Comparison of ENCODE assay signal across 8 cellular contexts in genomic region chr6:24720131-24720603, GRCh38. TPM values are rescaled to one million over a fixed set of nuclear protein-coding genes. Genes with fewer than 3 reads are reported as not detected.
DNase-seq lines count a peak whose midpoint lies in the region; ATAC-seq and TF ChIP-seq lines count a peak whose summit lies in the region.

No MANE protein-coding gene starts in this region.

- H3K4me1 Mint-ChIP-seq in activated naive CD4-positive, alpha-beta T cell treated with anti-CD3 and anti-CD28 coated beads, Interleukin-2, amount 10 ng/mL, durations not matched to agents 7 days and 5 days = peaks cover 50% of the 10 kb centered on the region

- H3K27ac Mint-ChIP-seq in activated naive CD4-positive, alpha-beta T cell treated with anti-CD3 and anti-CD28 coated beads, Interleukin-2, amount 10 ng/mL, durations not matched to agents 7 days and 5 days = peak overlapping the region; percentile 100

- peak overlapping the region; percentile 99 for H3K9ac ChIP-seq in parathyroid adenoma

- H3K36me3 Mint-ChIP-seq in activated naive CD4-positive, alpha-beta T cell treated with anti-CD3 and anti-CD28 coated beads, Interleukin-2, amount 10 ng/mL, durations not matched to agents 7 days and 5 days = peaks cover 38% of the 10 kb centered on the region

- no peak for TF ChIP-seq POLR2A in transverse colon (IDR thresholded peaks at IDR 0.05)

- peaks cover 6% of the 10 kb centered on the region for H3K27me3 Mint-ChIP-seq in activated naive CD4-positive, alpha-beta T cell treated with anti-CD3 and anti-CD28 coated beads, Interleukin-2, amount 10 ng/mL, durations not matched to agents 7 days and 5 days

- POLR2A ChIA-PET in HEK293 (lab: Yijun Ruan, JAX) = interaction anchor here (0.6 to 3.8 kb wide), 7 partner anchors 8 to 290 kb away, joined by 3 to 28 read pairs (median 4); partner anchors contain the start of genes ACOT13, ALDH5A1, GMNN and TDP2

- intact Hi-C loops in Right ventricle myocardium inferior (cut with DNase I) (loop anchor here (2.0 kb wide), 2 partner anchors 53 to 55 kb away; partner anchors contain the start of genes ACOT13, GMNN and TDP2), transverse colon (cut with DNase I; ENCODE audit: low total_unique reads) (no loop called here)

- H3K4me3 Mint-ChIP-seq in activated naive CD4-positive, alpha-beta T cell treated with anti-CD3 and anti-CD28 coated beads, Interleukin-2, amount 10 ng/mL, durations not matched to agents 7 days and 5 days = peak overlapping the region; percentile 84

- H3K27me3 ChIP-seq in SJCRH30 (no peaks in the 10 kb centered on the region), parathyroid adenoma (ENCODE audit: control insufficient read depth, insufficient read depth, low read length) (no peaks in the 10 kb centered on the region), transverse colon (no peaks in the 10 kb centered on the region)

- no peak for TF ChIP-seq EP300 in transverse colon (IDR thresholded peaks at IDR 0.05; ENCODE audit: low read depth)

- peak overlapping the region; percentile 97 for H3K4me3 ChIP-seq in HEK293 (ENCODE audit: low read depth, low read length)
- peak overlapping the region; percentile 84 for H3K4me3 ChIP-seq in SJCRH30
- H3K4me3 ChIP-seq in parathyroid adenoma (ENCODE audit: low read depth, low read length) = peak overlapping the region; percentile 98
- peak overlapping the region; percentile 74 to 100 (median 96) for H3K4me3 ChIP-seq in transverse colon

- peak; percentile 77 for DNase-seq in CD1c-positive myeloid dendritic cell (ENCODE audit: extremely low spot score)
- DNase-seq in SJCRH30 = peak; percentile 30 to 43
- peak; percentile 80 for DNase-seq in activated naive CD4-positive, alpha-beta T cell treated with anti-CD3 and anti-CD28 coated beads, Interleukin-2, amount 10 ng/mL, durations not matched to agents 7 days and 5 days
- peak; percentile 86 for DNase-seq in Right ventricle myocardium inferior (ENCODE audit: missing footprints)
- peak; percentile 70 for DNase-seq in transverse colon
- DNase-seq in SKM-1 treated with dmso at 0.1 percent for 144 hours (lab: John Stamatoyannopoulos, UW; ENCODE audit: unreplicated experiment) = no peak

- in situ Hi-C loops in transverse colon (cut with MboI; ENCODE audit: low pct_ligation_motif_present in 1 of 4, low pct_unique_long_range_greater_than_20kb in 1 of 4, low sequenced_read_pairs in 3 of 4) = no loop called here

- H3K36me3 ChIP-seq in HEK293 (ENCODE audit: control insufficient read depth in 2 of 2, insufficient read depth in 1 of 2, low read length in 2 of 2) (peaks cover 8 to 35% of the 10 kb centered on the region in 2 experiments), SJCRH30 (peaks cover 7% of the 10 kb centered on the region), parathyroid adenoma (ENCODE audit: control insufficient read depth, insufficient read depth, low read length) (no peaks in the 10 kb centered on the region), transverse colon (peaks cover 0 to 9% (median 4%) of the 10 kb centered on the region in 4 donors)

- H3K79me2 ChIP-seq in parathyroid adenoma = peaks cover 38% of the 10 kb centered on the region

- TF ChIP-seq CTCF in HEK293 (tag by site-specific recombination; IDR thresholded peaks at IDR 0.05) = peak; percentile 75
- no peak for TF ChIP-seq CTCF in parathyroid adenoma (IDR thresholded peaks at IDR 0.05)
- TF ChIP-seq CTCF in transverse colon (IDR thresholded peaks at IDR 0.05) = no peak

- H3K4me1 ChIP-seq in HEK293 (ENCODE audit: control insufficient read depth, insufficient read depth, low read length) (peaks cover 3% of the 10 kb centered on the region), SJCRH30 (0 out of 2 replicates have a peak, but pooled peaks cover 3% of the 10 kb centered on the region), parathyroid adenoma (peaks cover 5% of the 10 kb centered on the region), transverse colon (peaks cover 13 to 46% (median 35%) of the 10 kb centered on the region in 4 donors)

- H3K27ac ChIP-seq in HEK293 (ENCODE audit: extremely low read depth, low read depth, low read length) (peak overlapping the region; percentile 96), SJCRH30 (peak overlapping the region; percentile 96), parathyroid adenoma (peak overlapping the region; percentile 99), transverse colon (peak overlapping the region; percentile 98 to 100 (median 100))

- ATAC-seq in Right ventricle myocardium inferior = peak; percentile 49

- peak overlapping the region; percentile 93 for H2AFZ ChIP-seq in parathyroid adenoma

- peak overlapping the region; percentile 52 for H3K4me2 ChIP-seq in parathyroid adenoma (ENCODE audit: low read length)

- 0% methylated on average over 9 to 39 of the region's 39 CpGs for WGBS in transverse colon (ENCODE audit: low coverage in 1 of 2), 2 donors

- H3K9me3 Mint-ChIP-seq in activated naive CD4-positive, alpha-beta T cell treated with anti-CD3 and anti-CD28 coated beads, Interleukin-2, amount 10 ng/mL, durations not matched to agents 7 days and 5 days = no peaks in the 10 kb centered on the region

- H3K9me3 ChIP-seq in HEK293 (ENCODE audit: control insufficient read depth, insufficient read depth, low read depth, low read length) (no peaks in the 10 kb centered on the region), SJCRH30 (replicated peaks) (no peaks in the 10 kb centered on the region), parathyroid adenoma (ENCODE audit: control insufficient read depth, low read length) (no peaks in the 10 kb centered on the region), transverse colon (no peaks in the 10 kb centered on the region)

- CTCF ChIA-PET in HEK293 (lab: Yijun Ruan, JAX) = no interaction called here
- CTCF ChIA-PET in activated naive CD4-positive, alpha-beta T cell treated with anti-CD3 and anti-CD28 coated beads, Interleukin-2, amount 10 ng/mL, durations not matched to agents 7 days and 5 days (lab: Charles Lee) = interaction anchor here (1.2 to 2.4 kb wide), 3 partner anchors 16 to 138 kb away, joined by 3 to 8 read pairs (median 7); no protein-coding TSS in a partner anchor

TF ChIP-seq in HEK293, 187 proteins besides CTCF, POLR2A, EP300 and RAD21 (continues in another document):
- TF ChIP-seq ZNF521 (tag by site-specific recombination; IDR thresholded peaks at IDR 0.05) (no peak), PRDM6 (tag by site-specific recombination; IDR thresholded peaks at IDR 0.05) (no peak), KLF9 (tag by site-specific recombination; IDR thresholded peaks at IDR 0.05; ENCODE audit: low read depth) (no peak), ZSCAN23 (tag by site-specific recombination; IDR thresholded peaks at IDR 0.05) (no peak), SETDB1 (IDR thresholded peaks at IDR 0.05; ENCODE audit: insufficient read length, low read length) (no peak), ZNF837 (tag by site-specific recombination; IDR thresholded peaks at IDR 0.05) (0 out of 2 replicates have a peak, but pooled peaks have one; percentile 53), KLF7 (tag by site-specific recombination; IDR thresholded peaks at IDR 0.05; ENCODE audit: borderline replicate concordance) (no peak), ZNF596 (tag by site-specific recombination; IDR thresholded peaks at IDR 0.05) (no peak), ZNF394 (tag by site-specific recombination; IDR thresholded peaks at IDR 0.05; ENCODE audit: borderline replicate concordance) (no peak), OVOL3 (tag by site-specific recombination; IDR thresholded peaks at IDR 0.05) (0 out of 2 replicates have a peak, but pooled peaks have one; percentile 24), PATZ1 (tag by site-specific recombination; IDR thresholded peaks at IDR 0.05) (peak; percentile 61), ZNF561 (tag by site-specific recombination; IDR thresholded peaks at IDR 0.05; ENCODE audit: borderline replicate concordance) (no peak), ZNF473 (tag by site-specific recombination; IDR thresholded peaks at IDR 0.05) (no peak)

RNA-seq across cellular contexts. Expression of gene C6orf62, which starts 1.2 kb away (rescaled TPM):
- total RNA-seq in SJCRH30 (2014; rRNA removed; shearing (Covaris generic)) = 50.1 and 51.2 TPM in 2 replicates
- total RNA-seq in Right ventricle myocardium inferior = 43.2 TPM
- 10 to 100 TPM; 29.9 to 64.3 (median 40.9) TPM for total RNA-seq in transverse colon

RNA-seq across cellular contexts. Expression of gene ACOT13, which starts 53.3 kb away (rescaled TPM):
- 8.6 and 10.1 TPM in 2 replicates for total RNA-seq in SJCRH30 (2014; rRNA removed; shearing (Covaris generic))
- total RNA-seq in Right ventricle myocardium inferior = 75.8 TPM
- 10 to 100 TPM in 2 of 4 donors, 1 to 10 TPM in 2; 5.6 to 16.8 (median 11.2) TPM for total RNA-seq in transverse colon

RNA-seq across cellular contexts. Expression of gene TDP2, which starts 53.5 kb away (rescaled TPM):
- total RNA-seq in SJCRH30 (2014; rRNA removed; shearing (Covaris generic)) = 19.9 and 20.2 TPM in 2 replicates
- total RNA-seq in Right ventricle myocardium inferior (21.7 TPM), transverse colon (100 to 1,000 TPM in 3 of 4 donors, 10 to 100 TPM in 1; 48.4 to 292 (median 151) TPM)

RNA-seq across cellular contexts. Expression of gene GMNN, which starts 54.6 kb away (rescaled TPM):
- 65.7 and 72.1 TPM in 2 replicates for total RNA-seq in SJCRH30 (2014; rRNA removed; shearing (Covaris generic))
- total RNA-seq in Right ventricle myocardium inferior = 8.1 TPM
- total RNA-seq in transverse colon = 10 to 100 TPM in 3 of 4 donors, 1 to 10 TPM in 1; 8.2 to 45.7 (median 23.2) TPM
